In genomic region chr4:89100853-89101252, GRCh38 we compare ENCODE assay signal across 1 cellular context.
TF ChIP-seq lines count a peak whose summit lies in the region.

No MANE protein-coding gene starts in this region.

TF ChIP-seq in GM12878, 131 proteins besides CTCF, POLR2A, EP300 and RAD21 (continued from another document):
- TF ChIP-seq CEBPZ (IDR thresholded peaks at IDR 0.05; ENCODE audit: low read depth, low read length), result no peak
- no peak for TF ChIP-seq ZBTB33 (IDR thresholded peaks at IDR 0.05)
- TF ChIP-seq IKZF1 (conservative IDR thresholded peaks at IDR 0.05), result peak; percentile 23; the same call in 1 of the 2 replicates
- peak; percentile 55; the same call in 1 of the 2 replicates for TF ChIP-seq ZNF217 (IDR thresholded peaks at IDR 0.05)
- 0 out of 2 replicates have a peak, but pooled peaks have one; percentile 39 for TF ChIP-seq ZNF207 (IDR thresholded peaks at IDR 0.05; ENCODE audit: borderline replicate concordance)
- no peak for TF ChIP-seq ASH2L (IDR thresholded peaks at IDR 0.05; ENCODE audit: borderline replicate concordance, low read depth)
- peak in 1 of 2 experiments; percentile 46; a peak in 1 of 4 replicates for TF ChIP-seq BHLHE40 (IDR thresholded peaks at IDR 0.05; ENCODE audit: borderline replicate concordance in 1 of 2, low read depth in 2 of 2, low read length in 1 of 2)
- no peak for TF ChIP-seq BMI1 (IDR thresholded peaks at IDR 0.05; ENCODE audit: borderline replicate concordance)
- TF ChIP-seq CUX1 (IDR thresholded peaks at IDR 0.05; ENCODE audit: insufficient replicate concordance, low read depth, low read length), result no peak
- 0 out of 2 replicates have a peak, but pooled peaks have one; percentile 16 for TF ChIP-seq ZBTB40 (IDR thresholded peaks at IDR 0.05; ENCODE audit: borderline replicate concordance)
- TF ChIP-seq ZNF687 (IDR thresholded peaks at IDR 0.05), result peak; percentile 71; the same call in 1 of the 2 replicates
- no peak for TF ChIP-seq STAT3 (IDR thresholded peaks at IDR 0.05; ENCODE audit: low read depth, low read length)
- TF ChIP-seq ELK1 (IDR thresholded peaks at IDR 0.05; ENCODE audit: low read depth, low read length), result no peak
- 0 out of 2 replicates have a peak, but pooled peaks have one; percentile 39 for TF ChIP-seq POLR2AphosphoS5 (IDR thresholded peaks at IDR 0.05; ENCODE audit: low read length)
